ENCODE assay signal across 9 cellular contexts in the genomic region with DNA sequence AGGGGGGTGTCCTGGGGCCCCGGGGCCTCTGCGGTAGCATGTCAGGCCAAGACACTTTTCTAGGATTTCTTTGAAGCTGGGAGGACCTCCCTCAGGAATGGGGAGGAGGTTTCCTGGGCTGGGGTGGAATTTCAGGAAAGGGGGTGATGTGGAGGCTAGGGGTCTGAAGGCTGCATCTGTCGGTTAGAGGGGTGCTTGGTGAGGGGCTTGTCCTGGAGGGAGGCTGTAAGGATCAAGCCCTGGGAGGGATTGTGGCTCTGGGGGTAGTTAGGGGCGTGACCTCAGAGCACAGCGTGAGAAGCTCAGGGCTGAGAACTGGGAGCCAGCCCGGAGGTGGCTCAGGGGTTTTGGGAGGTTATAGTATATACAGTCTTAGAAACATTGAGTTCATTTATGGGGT. TPM values are rescaled to one million over a fixed set of nuclear protein-coding genes. Genes with fewer than 3 reads are reported as not detected.
A peak's percentile ranks its signal among the peaks of the same experiment; 100 is the strongest.
DNase-seq lines count a peak whose midpoint lies in the region; ATAC-seq lines count a peak whose summit lies in the region.
"Had no signal": no experiment of that assay in that cellular context is flagged by ENCODE, and none has a peak within 500 bp of the region (broad histone marks: within the 10 kb centered on the region; RNA-seq: fewer than 3 reads in every experiment).

No MANE protein-coding gene starts in this region.

- POLR2A ChIA-PET in activated CD4-positive, alpha-beta memory T cell treated with anti-CD3 and anti-CD28 coated beads for 36 hours (lab: Charles Lee), result no interaction called here

- peak overlapping the region in 20 of 21 experiments; percentile 55 to 99 (median 80) for H3K27ac ChIP-seq in skin epidermis

- H3K4me3 ChIP-seq in H7 (ENCODE audit: insufficient read depth, low read depth, low read length) (peak overlapping the region; percentile 22), skin epidermis (peak overlapping the region in 6 of 7 experiments; percentile 1 to 97 (median 53))

- H3K27ac Mint-ChIP-seq in activated CD4-positive, alpha-beta memory T cell treated with anti-CD3 and anti-CD28 coated beads for 36 hours, result no peak overlapping the region

- peaks cover 5% of the 10 kb centered on the region for H3K36me3 Mint-ChIP-seq in activated CD4-positive, alpha-beta memory T cell treated with anti-CD3 and anti-CD28 coated beads for 36 hours

- no peaks in the 10 kb centered on the region for H3K27me3 Mint-ChIP-seq in activated CD4-positive, alpha-beta memory T cell treated with anti-CD3 and anti-CD28 coated beads for 36 hours

- intact Hi-C loops in activated CD4-positive, alpha-beta memory T cell treated with anti-CD3 and anti-CD28 coated beads for 36 hours (cut with micrococcal nuclease), result no loop called here

- no peaks in the 10 kb centered on the region for H3K9me3 Mint-ChIP-seq in activated CD4-positive, alpha-beta memory T cell treated with anti-CD3 and anti-CD28 coated beads for 36 hours

- peak overlapping the region; percentile 28 for H3K4me3 Mint-ChIP-seq in activated CD4-positive, alpha-beta memory T cell treated with anti-CD3 and anti-CD28 coated beads for 36 hours

- ATAC-seq in GM18870 (IDR thresholded peaks at IDR 0.05; ENCODE audit: unreplicated experiment), result no peak
- no peak for ATAC-seq in GM21381 (IDR thresholded peaks at IDR 0.05; ENCODE audit: unreplicated experiment)

- DNase-seq in H7, result peak; percentile 80
- DNase-seq in activated CD4-positive, alpha-beta memory T cell treated with anti-CD3 and anti-CD28 coated beads for 36 hours, result no peak
- DNase-seq in glomerular visceral epithelial cell (ENCODE audit: extremely low spot score), result peak; percentile 26
- DNase-seq in activated effector memory CD4-positive, alpha-beta T cell treated with Interleukin-2 at 50 U/mL for 16 hours, result no peak
- no peak for DNase-seq in activated effector memory CD4-positive, alpha-beta T cell treated with anti-CD3 and anti-CD28 coated beads, Interleukin-2, amount 50 U/mL, for 16 hours
- DNase-seq: activated CD4-positive, alpha-beta T cell treated with anti-CD3 and anti-CD28 coated beads, Interleukin-2, amount 50 U/mL, for 4 hours had no signal

- no peaks in the 10 kb centered on the region for H3K27me3 ChIP-seq in H7 (ENCODE audit: control insufficient read depth, insufficient read depth, low read length)

- H3K36me3 ChIP-seq in H7 (replicated peaks; ENCODE audit: control insufficient read depth, insufficient read depth, low read length), result no peaks in the 10 kb centered on the region

- CTCF ChIA-PET in activated CD4-positive, alpha-beta memory T cell treated with anti-CD3 and anti-CD28 coated beads for 36 hours (lab: Charles Lee), result interaction anchor here (0.5 to 1.2 kb wide), 2 partner anchors 34 to 37 kb away, joined by 3 read pairs; no protein-coding TSS in a partner anchor

- peaks cover 37% of the 10 kb centered on the region for H3K4me1 Mint-ChIP-seq in activated CD4-positive, alpha-beta memory T cell treated with anti-CD3 and anti-CD28 coated beads for 36 hours (ENCODE audit: low read depth)

RNA-seq across cellular contexts. Expression of a gene that starts 1.6 kb away (rescaled TPM):
- total RNA-seq in H7 (2014; rRNA removed; shearing (Covaris generic)), result 13.3 and 20.1 TPM in 2 replicates
- total RNA-seq in activated CD4-positive, alpha-beta memory T cell treated with anti-CD3 and anti-CD28 coated beads for 36 hours, result 10 to 100 TPM; 12.2 to 14.4 TPM

RNA-seq across cellular contexts. Expression of a gene that starts 3.6 kb away (rescaled TPM):
- total RNA-seq in H7 (2014; rRNA removed; shearing (Covaris generic)), result 32.9 and 37.0 TPM in 2 replicates
- 10 to 100 TPM; 57.4 to 58.6 TPM for total RNA-seq in activated CD4-positive, alpha-beta memory T cell treated with anti-CD3 and anti-CD28 coated beads for 36 hours

RNA-seq across cellular contexts. Expression of a gene that starts 27.3 kb away (rescaled TPM):
- total RNA-seq in H7 (2014; rRNA removed; shearing (Covaris generic)), result 107 and 108 TPM in 2 replicates
- 100 to 1,000 TPM; 143 to 156 TPM for total RNA-seq in activated CD4-positive, alpha-beta memory T cell treated with anti-CD3 and anti-CD28 coated beads for 36 hours

RNA-seq across cellular contexts. Expression of a gene that starts 27.4 kb away (rescaled TPM):
- total RNA-seq in H7 (2014; rRNA removed; shearing (Covaris generic)), result 34.3 and 42.5 TPM in 2 replicates
- 10 to 100 TPM; 87.2 to 89.1 TPM for total RNA-seq in activated CD4-positive, alpha-beta memory T cell treated with anti-CD3 and anti-CD28 coated beads for 36 hours

RNA-seq across cellular contexts. Expression of a gene that starts 38.7 kb away (rescaled TPM):
- 690 and 848 TPM in 2 replicates for total RNA-seq in H7 (2014; rRNA removed; shearing (Covaris generic))
- 100 to 1,000 TPM; 315 to 325 TPM for total RNA-seq in activated CD4-positive, alpha-beta memory T cell treated with anti-CD3 and anti-CD28 coated beads for 36 hours

Comparison
In these comparisons a context has a peak if more than half of its experiments do, and no peak if none do; other contexts are left out.
1. DNase-seq: peak in H7 (single experiment) and glomerular visceral epithelial cell (single experiment); none in activated CD4-positive, alpha-beta memory T cell treated with anti-CD3 and anti-CD28 coated beads for 36 hours (single experiment), activated effector memory CD4-positive, alpha-beta T cell treated with Interleukin-2 at 50 U/mL for 16 hours (single experiment) and activated effector memory CD4-positive, alpha-beta T cell treated with anti-CD3 and anti-CD28 coated beads, Interleukin-2, amount 50 U/mL, for 16 hours (single experiment).